In genomic region chrX:8721536-8721935, GRCh38 we compare ENCODE assay signal across 1 cellular context.
TF ChIP-seq lines count a peak whose summit lies in the region.

No MANE protein-coding gene starts in this region.

TF ChIP-seq in H1, 55 proteins besides CTCF, POLR2A, EP300 and RAD21:
- TF ChIP-seq CBX8 (IDR thresholded peaks at IDR 0.05; ENCODE audit: borderline replicate concordance, low read depth, low read length) (no peak), CEBPB (IDR thresholded peaks at IDR 0.05; ENCODE audit: low read depth, low read length) (no peak), POU5F1 (IDR thresholded peaks at IDR 0.05; ENCODE audit: low read depth, low read length) (no peak), CTBP2 (IDR thresholded peaks at IDR 0.05; ENCODE audit: borderline replicate concordance, insufficient read depth, insufficient read length, low read length) (no peak)
